In genomic region chr19:49862411-49863253, GRCh38 we compare ENCODE assay signal across 12 cellular contexts. TPM values are rescaled to one million over a fixed set of nuclear protein-coding genes. Genes with fewer than 3 reads are reported as not detected.
DNase-seq lines count a peak whose midpoint lies in the region; ATAC-seq, FAIRE-seq and TF ChIP-seq lines count a peak whose summit lies in the region.
"Had no signal": no experiment of that assay in that cellular context is flagged by ENCODE, and none has a peak within 500 bp of the region (broad histone marks: within the 10 kb centered on the region; RNA-seq: fewer than 3 reads in every experiment).

No MANE protein-coding gene starts in this region.

- no peak for TF ChIP-seq POLR2A in A549 (IDR thresholded peaks at IDR 0.05; ENCODE audit: low read length)

- H3K27ac ChIP-seq in A549 (no peak overlapping the region), RWPE2 (ENCODE audit: poor library complexity, severe bottlenecking) (no peak overlapping the region)
- H3K27ac ChIP-seq in effector memory CD4-positive, alpha-beta T cell (ENCODE audit: insufficient read depth, low read length, poor library complexity, severe bottlenecking) = no peak overlapping the region

- TF ChIP-seq CTCF in A549 (IDR thresholded peaks at IDR 0.05) (peak; percentile 44), RWPE2 (IDR thresholded peaks at IDR 0.05; ENCODE audit: poor library complexity, severe bottlenecking) (peak; percentile 17)

- FAIRE-seq in A549 (lab: Jason Lieb, UNC) = no peak

- no peak overlapping the region for H3K4me2 ChIP-seq in A549

- H3K9me3 ChIP-seq in A549 = no peaks in the 10 kb centered on the region
- H3K9me3 ChIP-seq in RWPE2 (ENCODE audit: severe bottlenecking) = no peaks in the 10 kb centered on the region
- H3K9me3 ChIP-seq in effector memory CD4-positive, alpha-beta T cell (ENCODE audit: control insufficient read depth, low read length) = no peaks in the 10 kb centered on the region

- peaks cover 47% of the 10 kb centered on the region for H3K4me1 ChIP-seq in A549
- H3K4me1 ChIP-seq in RWPE2 (ENCODE audit: insufficient read depth, poor library complexity, severe bottlenecking) = peaks cover 10% of the 10 kb centered on the region
- H3K4me1 ChIP-seq in effector memory CD4-positive, alpha-beta T cell (ENCODE audit: control insufficient read depth, insufficient read depth, low read length, poor library complexity, severe bottlenecking) = peaks cover 16% of the 10 kb centered on the region

- peaks cover 72% of the 10 kb centered on the region for H3K36me3 ChIP-seq in RWPE2 (ENCODE audit: low read depth)
- H3K36me3 ChIP-seq in effector memory CD4-positive, alpha-beta T cell (ENCODE audit: control insufficient read depth, insufficient read depth, low read length) = peaks cover 49% of the 10 kb centered on the region

- DNase-seq in A549 (ENCODE audit: low read depth in 1 of 2, low spot score in 1 of 2) = no peak
- DNase-seq in ELF-1 (ENCODE audit: low read depth, low spot score) = peak; percentile 64
- no peak for DNase-seq in RWPE2 (ENCODE audit: low spot score)
- peak; percentile 79 for DNase-seq in islet precursor cell
- no peak for DNase-seq in effector memory CD4-positive, alpha-beta T cell
- DNase-seq in putamen (ENCODE audit: low spot score) = no peak
- no peak for DNase-seq in SIG-M5 (lab: John Stamatoyannopoulos, UW)
- DNase-seq: hippocampal formation, posterior cingulate gyrus had no signal

- POLR2A ChIA-PET in A549 (lab: Yijun Ruan, JAX) = interaction anchor here (0.6 to 0.8 kb wide), 2 partner anchors 11 to 188 kb away, joined by 3 to 5 read pairs; partner anchors contain the start of gene PTOV1

- ATAC-seq in A549 = no peak
- no peak for ATAC-seq in RWPE2 (ENCODE audit: low read depth)
- no peak for ATAC-seq in GM21717 (IDR thresholded peaks at IDR 0.05; ENCODE audit: unreplicated experiment)
- ATAC-seq: stimulated activated memory B cell treated with anti-CD40 and anti-IgM and Interleukin-4, amounts not matched to agents 10 μg/mL and 1 μg/mL and 100 μg/mL, for 72 hours; T-cell had no signal

- H3K4me3 ChIP-seq in A549 (no peak overlapping the region), RWPE2 (ENCODE audit: severe bottlenecking) (no peak overlapping the region)
- no peak overlapping the region for H3K4me3 ChIP-seq in effector memory CD4-positive, alpha-beta T cell (ENCODE audit: insufficient read depth, low read depth, low read length, poor library complexity, severe bottlenecking)

- CTCF ChIA-PET in A549 (lab: Yijun Ruan, JAX) = interaction anchor here (0.9 to 1.9 kb wide), 7 partner anchors 8 to 274 kb away, joined by 3 to 7 read pairs (median 6); no protein-coding TSS in a partner anchor

- H3K27me3 ChIP-seq in RWPE2 (ENCODE audit: insufficient read depth, poor library complexity, severe bottlenecking) = no peaks in the 10 kb centered on the region
- H3K27me3 ChIP-seq in effector memory CD4-positive, alpha-beta T cell (replicated peaks; ENCODE audit: control insufficient read depth, insufficient read depth, low read length, poor library complexity, severe bottlenecking) = no peaks in the 10 kb centered on the region

- 84% methylated on average over 45 of the region's 47 CpGs for WGBS in A549 (ENCODE audit: missing lambda C conversion rate)

- peak in 1 of 2 experiments; percentile 12; a peak in 1 of 5 replicates for TF ChIP-seq RAD21 in A549 (conservative IDR thresholded peaks at IDR 0.05 in 1 of 2, IDR thresholded peaks at IDR 0.05 in 1 of 2)

- no peak for TF ChIP-seq EP300 in A549 (IDR thresholded peaks at IDR 0.05)

TF ChIP-seq in A549, 52 proteins besides CTCF, POLR2A, EP300 and RAD21:
- TF ChIP-seq EHMT2 (IDR thresholded peaks at IDR 0.05; ENCODE audit: low read depth) = no peak
- no peak for TF ChIP-seq MAZ (IDR thresholded peaks at IDR 0.05; ENCODE audit: borderline replicate concordance, low read depth, low read length)
- TF ChIP-seq HOXB13 (CRISPR knock-in tag; IDR thresholded peaks at IDR 0.05; ENCODE audit: low read depth) = no peak
- peak; percentile 26; the same call in 1 of the 3 replicates for TF ChIP-seq SMC3 (IDR thresholded peaks at IDR 0.05)
- TF ChIP-seq EHF (CRISPR knock-in tag; IDR thresholded peaks at IDR 0.05) = no peak
- TF ChIP-seq NR3C1 (IDR thresholded peaks at IDR 0.05) = no peak
- no peak for TF ChIP-seq FOSL2 (IDR thresholded peaks at IDR 0.05)
- TF ChIP-seq FOSL2 (CRISPR knock-in tag; IDR thresholded peaks at IDR 0.05) = no peak
- TF ChIP-seq SREBF2 (IDR thresholded peaks at IDR 0.05) = no peak
- TF ChIP-seq MAX (IDR thresholded peaks at IDR 0.05) = 0 out of 2 replicates have a peak, but pooled peaks have one; percentile 35
- TF ChIP-seq KDM5A (IDR thresholded peaks at IDR 0.05) = no peak
- TF ChIP-seq NPAS2 (CRISPR knock-in tag; IDR thresholded peaks at IDR 0.05; ENCODE audit: borderline replicate concordance) = no peak
- no peak for TF ChIP-seq HDAC2 (IDR thresholded peaks at IDR 0.05)
- no peak for TF ChIP-seq PHF8 (IDR thresholded peaks at IDR 0.05; ENCODE audit: borderline replicate concordance, low read depth)
- no peak for TF ChIP-seq E2F6 (IDR thresholded peaks at IDR 0.05; ENCODE audit: borderline replicate concordance, low read depth)
TF ChIP-seq in A549: peak in this region for 2.

RNA-seq across cellular contexts. Expression of gene PNKP, which starts 4.7 kb away (rescaled TPM):
- polyA plus RNA-seq in A549 (2011; rRNA removed) = 22.5 and 23.3 TPM in 2 replicates
- polyA plus RNA-seq in A549 (2012; cell fraction: cytosol; rRNA removed) = 40.5 and 44.1 TPM in 2 replicates
- 235 and 294 TPM in 2 replicates for polyA plus RNA-seq in A549 (2012; cell fraction: nucleus; rRNA removed)
- 63.8 to 75.9 TPM (median 71.2 TPM) in 3 replicates for polyA plus RNA-seq in A549 (2017; fragmentation: RNase III; extraction: RNeasy Plus Mini Kit Qiagen cat#74134 plus additional on column Dnase treatment)
- 35.0 and 36.5 TPM in 2 replicates for polyA minus RNA-seq in A549 (2011; rRNA and poly(A)+ RNA removed)

RNA-seq across cellular contexts. Expression of gene PTOV1, which starts 11.7 kb away (rescaled TPM):
- polyA plus RNA-seq in A549 (2011; rRNA removed) = 27.7 and 41.2 TPM in 2 replicates
- polyA plus RNA-seq in A549 (2012; cell fraction: cytosol; rRNA removed) = 111 and 150 TPM in 2 replicates
- polyA plus RNA-seq in A549 (2012; cell fraction: nucleus; rRNA removed) = 235 and 351 TPM in 2 replicates
- 119 to 153 TPM (median 147 TPM) in 3 replicates for polyA plus RNA-seq in A549 (2017; fragmentation: RNase III; extraction: RNeasy Plus Mini Kit Qiagen cat#74134 plus additional on column Dnase treatment)
- polyA minus RNA-seq in A549 (2011; rRNA and poly(A)+ RNA removed) = 60.2 and 109 TPM in 2 replicates

RNA-seq across cellular contexts. Expression of gene AKT1S1, which starts 14.5 kb away (rescaled TPM):
- 39.2 and 41.5 TPM in 2 replicates for polyA plus RNA-seq in A549 (2011; rRNA removed)
- 70.4 and 91.8 TPM in 2 replicates for polyA plus RNA-seq in A549 (2012; cell fraction: cytosol; rRNA removed)
- 107 and 112 TPM in 2 replicates for polyA plus RNA-seq in A549 (2012; cell fraction: nucleus; rRNA removed)
- polyA plus RNA-seq in A549 (2017; fragmentation: RNase III; extraction: RNeasy Plus Mini Kit Qiagen cat#74134 plus additional on column Dnase treatment) = 63.4 to 75.9 TPM (median 75.3 TPM) in 3 replicates
- 30.8 and 33.3 TPM in 2 replicates for polyA minus RNA-seq in A549 (2011; rRNA and poly(A)+ RNA removed)

RNA-seq across cellular contexts. Expression of gene TBC1D17, which starts 14.9 kb away (rescaled TPM):
- polyA plus RNA-seq in A549 (2011; rRNA removed) (12.3 and 18.0 TPM in 2 replicates), A549 (2017; fragmentation: RNase III; extraction: RNeasy Plus Mini Kit Qiagen cat#74134 plus additional on column Dnase treatment) (26.6 to 44.8 TPM (median 41.5 TPM) in 3 replicates)
- polyA plus RNA-seq in A549 (2012; cell fraction: cytosol; rRNA removed) = 26.5 and 33.3 TPM in 2 replicates
- 65.2 and 76.6 TPM in 2 replicates for polyA plus RNA-seq in A549 (2012; cell fraction: nucleus; rRNA removed)
- polyA minus RNA-seq in A549 (2011; rRNA and poly(A)+ RNA removed) = 14.3 and 18.0 TPM in 2 replicates

RNA-seq across cellular contexts. Expression of gene IL4I1, which starts 34.1 kb away (rescaled TPM):
- polyA plus RNA-seq in A549 (2011; rRNA removed) = 0.15 and 0.18 TPM in 2 replicates
- 0.20 and 0.26 TPM in 2 replicates for polyA plus RNA-seq in A549 (2012; cell fraction: cytosol; rRNA removed)
- polyA plus RNA-seq in A549 (2012; cell fraction: nucleus; rRNA removed) = 0.66 and 0.84 TPM in 2 replicates
- polyA plus RNA-seq in A549 (2017; fragmentation: RNase III; extraction: RNeasy Plus Mini Kit Qiagen cat#74134 plus additional on column Dnase treatment) = 0.62 to 0.88 TPM (median 0.87 TPM) in 3 replicates
- 0.70 TPM in 1 of 2 replicates, not detected in the other for polyA minus RNA-seq in A549 (2011; rRNA and poly(A)+ RNA removed)

Comparison
In these comparisons a context has a peak if more than half of its experiments do, and no peak if none do; other contexts are left out.
1. DNase-seq: peak in ELF-1 (single experiment) and islet precursor cell (single experiment); none in A549 (0 of 2), RWPE2 (single experiment), effector memory CD4-positive, alpha-beta T cell (0 of 3), putamen (single experiment) and SIG-M5 (single experiment).